1 cellular context compared by ENCODE assay signal in the genomic region with DNA sequence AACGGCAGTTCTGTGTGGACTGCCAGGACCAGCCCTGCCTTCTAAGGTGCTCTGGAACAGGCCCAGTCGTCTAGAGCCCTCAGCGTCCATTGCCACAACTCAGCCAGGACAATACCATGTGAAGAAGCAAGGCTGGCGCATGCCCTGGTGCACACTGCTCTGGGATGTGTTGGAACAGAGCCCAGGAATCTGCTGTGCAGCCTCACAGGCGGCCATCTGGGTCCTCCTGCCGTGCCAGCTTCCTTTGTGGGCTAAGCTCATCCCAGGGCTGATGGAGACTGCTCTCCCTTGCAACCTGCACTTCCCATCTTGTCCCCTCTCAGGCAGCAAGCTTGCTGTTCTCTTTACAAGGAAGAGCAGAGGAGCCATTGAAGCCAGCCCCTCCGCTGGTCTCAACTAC.
TF ChIP-seq lines count a peak whose summit lies in the region.

No MANE protein-coding gene starts in this region.

TF ChIP-seq in SK-N-SH, 30 proteins besides CTCF, POLR2A, EP300 and RAD21 (continued from another document):
- TF ChIP-seq, protein P1, sequence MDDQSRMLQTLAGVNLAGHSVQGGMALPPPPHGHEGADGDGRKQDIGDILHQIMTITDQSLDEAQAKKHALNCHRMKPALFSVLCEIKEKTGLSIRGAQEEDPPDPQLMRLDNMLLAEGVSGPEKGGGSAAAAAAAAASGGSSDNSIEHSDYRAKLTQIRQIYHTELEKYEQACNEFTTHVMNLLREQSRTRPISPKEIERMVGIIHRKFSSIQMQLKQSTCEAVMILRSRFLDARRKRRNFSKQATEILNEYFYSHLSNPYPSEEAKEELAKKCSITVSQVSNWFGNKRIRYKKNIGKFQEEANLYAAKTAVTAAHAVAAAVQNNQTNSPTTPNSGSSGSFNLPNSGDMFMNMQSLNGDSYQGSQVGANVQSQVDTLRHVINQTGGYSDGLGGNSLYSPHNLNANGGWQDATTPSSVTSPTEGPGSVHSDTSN (IDR thresholded peaks at IDR 0.05) = no peak
- TF ChIP-seq POLR2AphosphoS5 (IDR thresholded peaks at IDR 0.05; ENCODE audit: low read depth, low read length) (no peak), TEAD4 (IDR thresholded peaks at IDR 0.05; ENCODE audit: borderline replicate concordance, insufficient read depth) (no peak), FOXJ3 (CRISPR knock-in tag; IDR thresholded peaks at IDR 0.05) (peak; percentile 52; the same call in 1 of the 2 replicates), JUND (IDR thresholded peaks at IDR 0.05) (no peak), RXRA (IDR thresholded peaks at IDR 0.05; ENCODE audit: borderline replicate concordance, low read depth) (no peak), NRF1 (IDR thresholded peaks at IDR 0.05; ENCODE audit: low read depth, low read length) (peak; percentile 70), GABPA (IDR thresholded peaks at IDR 0.05; ENCODE audit: low read depth) (no peak), ELF1 (IDR thresholded peaks at IDR 0.05) (no peak)
- TF ChIP-seq, protein P2, sequence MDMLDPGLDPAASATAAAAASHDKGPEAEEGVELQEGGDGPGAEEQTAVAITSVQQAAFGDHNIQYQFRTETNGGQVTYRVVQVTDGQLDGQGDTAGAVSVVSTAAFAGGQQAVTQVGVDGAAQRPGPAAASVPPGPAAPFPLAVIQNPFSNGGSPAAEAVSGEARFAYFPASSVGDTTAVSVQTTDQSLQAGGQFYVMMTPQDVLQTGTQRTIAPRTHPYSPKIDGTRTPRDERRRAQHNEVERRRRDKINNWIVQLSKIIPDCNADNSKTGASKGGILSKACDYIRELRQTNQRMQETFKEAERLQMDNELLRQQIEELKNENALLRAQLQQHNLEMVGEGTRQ (IDR thresholded peaks at IDR 0.05; ENCODE audit: borderline replicate concordance, low read depth, low read length) = no peak
- TF ChIP-seq, protein P3, sequence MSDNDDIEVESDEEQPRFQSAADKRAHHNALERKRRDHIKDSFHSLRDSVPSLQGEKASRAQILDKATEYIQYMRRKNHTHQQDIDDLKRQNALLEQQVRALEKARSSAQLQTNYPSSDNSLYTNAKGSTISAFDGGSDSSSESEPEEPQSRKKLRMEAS (IDR thresholded peaks at IDR 0.05; ENCODE audit: low read depth) = no peak
- TF ChIP-seq, protein P4, sequence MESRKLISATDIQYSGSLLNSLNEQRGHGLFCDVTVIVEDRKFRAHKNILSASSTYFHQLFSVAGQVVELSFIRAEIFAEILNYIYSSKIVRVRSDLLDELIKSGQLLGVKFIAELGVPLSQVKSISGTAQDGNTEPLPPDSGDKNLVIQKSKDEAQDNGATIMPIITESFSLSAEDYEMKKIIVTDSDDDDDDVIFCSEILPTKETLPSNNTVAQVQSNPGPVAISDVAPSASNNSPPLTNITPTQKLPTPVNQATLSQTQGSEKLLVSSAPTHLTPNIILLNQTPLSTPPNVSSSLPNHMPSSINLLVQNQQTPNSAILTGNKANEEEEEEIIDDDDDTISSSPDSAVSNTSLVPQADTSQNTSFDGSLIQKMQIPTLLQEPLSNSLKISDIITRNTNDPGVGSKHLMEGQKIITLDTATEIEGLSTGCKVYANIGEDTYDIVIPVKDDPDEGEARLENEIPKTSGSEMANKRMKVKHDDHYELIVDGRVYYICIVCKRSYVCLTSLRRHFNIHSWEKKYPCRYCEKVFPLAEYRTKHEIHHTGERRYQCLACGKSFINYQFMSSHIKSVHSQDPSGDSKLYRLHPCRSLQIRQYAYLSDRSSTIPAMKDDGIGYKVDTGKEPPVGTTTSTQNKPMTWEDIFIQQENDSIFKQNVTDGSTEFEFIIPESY (IDR thresholded peaks at IDR 0.05; ENCODE audit: borderline replicate concordance, low read depth) = no peak
- TF ChIP-seq, protein P5, sequence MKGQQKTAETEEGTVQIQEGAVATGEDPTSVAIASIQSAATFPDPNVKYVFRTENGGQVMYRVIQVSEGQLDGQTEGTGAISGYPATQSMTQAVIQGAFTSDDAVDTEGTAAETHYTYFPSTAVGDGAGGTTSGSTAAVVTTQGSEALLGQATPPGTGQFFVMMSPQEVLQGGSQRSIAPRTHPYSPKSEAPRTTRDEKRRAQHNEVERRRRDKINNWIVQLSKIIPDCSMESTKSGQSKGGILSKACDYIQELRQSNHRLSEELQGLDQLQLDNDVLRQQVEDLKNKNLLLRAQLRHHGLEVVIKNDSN (IDR thresholded peaks at IDR 0.05; ENCODE audit: borderline replicate concordance, low read depth) = no peak
- TF ChIP-seq, protein P6, sequence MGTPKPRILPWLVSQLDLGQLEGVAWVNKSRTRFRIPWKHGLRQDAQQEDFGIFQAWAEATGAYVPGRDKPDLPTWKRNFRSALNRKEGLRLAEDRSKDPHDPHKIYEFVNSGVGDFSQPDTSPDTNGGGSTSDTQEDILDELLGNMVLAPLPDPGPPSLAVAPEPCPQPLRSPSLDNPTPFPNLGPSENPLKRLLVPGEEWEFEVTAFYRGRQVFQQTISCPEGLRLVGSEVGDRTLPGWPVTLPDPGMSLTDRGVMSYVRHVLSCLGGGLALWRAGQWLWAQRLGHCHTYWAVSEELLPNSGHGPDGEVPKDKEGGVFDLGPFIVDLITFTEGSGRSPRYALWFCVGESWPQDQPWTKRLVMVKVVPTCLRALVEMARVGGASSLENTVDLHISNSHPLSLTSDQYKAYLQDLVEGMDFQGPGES (IDR thresholded peaks at IDR 0.05; ENCODE audit: low read depth, low read length) = no peak
